ENCODE assay signal across 2 cellular contexts in the genomic region with DNA sequence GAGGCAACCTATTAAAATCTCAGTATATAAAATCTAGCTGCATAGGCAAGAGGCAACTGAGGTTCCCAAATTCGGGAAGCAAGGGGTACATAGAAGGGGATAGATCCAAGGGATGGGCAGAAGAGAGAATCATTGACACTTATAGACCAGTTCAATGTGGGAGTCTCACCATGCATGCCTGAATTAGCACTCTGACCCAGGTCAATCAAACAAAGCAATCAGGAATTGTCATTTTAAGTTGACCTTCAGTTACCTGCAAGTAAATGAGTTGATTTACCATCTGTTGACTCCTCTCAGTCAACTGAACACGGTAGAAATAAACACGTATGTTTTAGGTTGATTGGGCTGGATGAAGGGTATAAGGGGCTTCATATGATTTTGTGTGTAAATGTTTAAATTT.
TF ChIP-seq lines count a peak whose summit lies in the region.

No MANE protein-coding gene starts in this region.

TF ChIP-seq in A549, 52 proteins besides CTCF, POLR2A, EP300 and RAD21 (continued from another document):
- TF ChIP-seq ATOH8 (CRISPR knock-in tag; IDR thresholded peaks at IDR 0.05; ENCODE audit: low read depth) (no peak), CHD4 (IDR thresholded peaks at IDR 0.05; ENCODE audit: borderline replicate concordance) (no peak), GATA3 (IDR thresholded peaks at IDR 0.05; ENCODE audit: borderline replicate concordance) (no peak), POLR2AphosphoS2 (conservative IDR thresholded peaks at IDR 0.05; ENCODE audit: low read length) (no peak), ZSCAN20 (CRISPR knock-in tag; IDR thresholded peaks at IDR 0.05) (no peak), CHD2 (IDR thresholded peaks at IDR 0.05; ENCODE audit: low read length, partially characterized antibody) (no peak), JUN (IDR thresholded peaks at IDR 0.05) (no peak), ESRRA (IDR thresholded peaks at IDR 0.05; ENCODE audit: borderline replicate concordance, low read length) (no peak), KDM1A (IDR thresholded peaks at IDR 0.05; ENCODE audit: low read depth) (no peak)
- TF ChIP-seq, protein P1, sequence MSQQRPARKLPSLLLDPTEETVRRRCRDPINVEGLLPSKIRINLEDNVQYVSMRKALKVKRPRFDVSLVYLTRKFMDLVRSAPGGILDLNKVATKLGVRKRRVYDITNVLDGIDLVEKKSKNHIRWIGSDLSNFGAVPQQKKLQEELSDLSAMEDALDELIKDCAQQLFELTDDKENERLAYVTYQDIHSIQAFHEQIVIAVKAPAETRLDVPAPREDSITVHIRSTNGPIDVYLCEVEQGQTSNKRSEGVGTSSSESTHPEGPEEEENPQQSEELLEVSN (IDR thresholded peaks at IDR 0.05; ENCODE audit: borderline replicate concordance, low read depth): no peak
- TF ChIP-seq, protein P2, sequence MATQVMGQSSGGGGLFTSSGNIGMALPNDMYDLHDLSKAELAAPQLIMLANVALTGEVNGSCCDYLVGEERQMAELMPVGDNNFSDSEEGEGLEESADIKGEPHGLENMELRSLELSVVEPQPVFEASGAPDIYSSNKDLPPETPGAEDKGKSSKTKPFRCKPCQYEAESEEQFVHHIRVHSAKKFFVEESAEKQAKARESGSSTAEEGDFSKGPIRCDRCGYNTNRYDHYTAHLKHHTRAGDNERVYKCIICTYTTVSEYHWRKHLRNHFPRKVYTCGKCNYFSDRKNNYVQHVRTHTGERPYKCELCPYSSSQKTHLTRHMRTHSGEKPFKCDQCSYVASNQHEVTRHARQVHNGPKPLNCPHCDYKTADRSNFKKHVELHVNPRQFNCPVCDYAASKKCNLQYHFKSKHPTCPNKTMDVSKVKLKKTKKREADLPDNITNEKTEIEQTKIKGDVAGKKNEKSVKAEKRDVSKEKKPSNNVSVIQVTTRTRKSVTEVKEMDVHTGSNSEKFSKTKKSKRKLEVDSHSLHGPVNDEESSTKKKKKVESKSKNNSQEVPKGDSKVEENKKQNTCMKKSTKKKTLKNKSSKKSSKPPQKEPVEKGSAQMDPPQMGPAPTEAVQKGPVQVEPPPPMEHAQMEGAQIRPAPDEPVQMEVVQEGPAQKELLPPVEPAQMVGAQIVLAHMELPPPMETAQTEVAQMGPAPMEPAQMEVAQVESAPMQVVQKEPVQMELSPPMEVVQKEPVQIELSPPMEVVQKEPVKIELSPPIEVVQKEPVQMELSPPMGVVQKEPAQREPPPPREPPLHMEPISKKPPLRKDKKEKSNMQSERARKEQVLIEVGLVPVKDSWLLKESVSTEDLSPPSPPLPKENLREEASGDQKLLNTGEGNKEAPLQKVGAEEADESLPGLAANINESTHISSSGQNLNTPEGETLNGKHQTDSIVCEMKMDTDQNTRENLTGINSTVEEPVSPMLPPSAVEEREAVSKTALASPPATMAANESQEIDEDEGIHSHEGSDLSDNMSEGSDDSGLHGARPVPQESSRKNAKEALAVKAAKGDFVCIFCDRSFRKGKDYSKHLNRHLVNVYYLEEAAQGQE (IDR thresholded peaks at IDR 0.05): no peak

TF ChIP-seq in GM23338, 12 proteins besides CTCF, POLR2A, EP300 and RAD21:
- TF ChIP-seq, protein P3, sequence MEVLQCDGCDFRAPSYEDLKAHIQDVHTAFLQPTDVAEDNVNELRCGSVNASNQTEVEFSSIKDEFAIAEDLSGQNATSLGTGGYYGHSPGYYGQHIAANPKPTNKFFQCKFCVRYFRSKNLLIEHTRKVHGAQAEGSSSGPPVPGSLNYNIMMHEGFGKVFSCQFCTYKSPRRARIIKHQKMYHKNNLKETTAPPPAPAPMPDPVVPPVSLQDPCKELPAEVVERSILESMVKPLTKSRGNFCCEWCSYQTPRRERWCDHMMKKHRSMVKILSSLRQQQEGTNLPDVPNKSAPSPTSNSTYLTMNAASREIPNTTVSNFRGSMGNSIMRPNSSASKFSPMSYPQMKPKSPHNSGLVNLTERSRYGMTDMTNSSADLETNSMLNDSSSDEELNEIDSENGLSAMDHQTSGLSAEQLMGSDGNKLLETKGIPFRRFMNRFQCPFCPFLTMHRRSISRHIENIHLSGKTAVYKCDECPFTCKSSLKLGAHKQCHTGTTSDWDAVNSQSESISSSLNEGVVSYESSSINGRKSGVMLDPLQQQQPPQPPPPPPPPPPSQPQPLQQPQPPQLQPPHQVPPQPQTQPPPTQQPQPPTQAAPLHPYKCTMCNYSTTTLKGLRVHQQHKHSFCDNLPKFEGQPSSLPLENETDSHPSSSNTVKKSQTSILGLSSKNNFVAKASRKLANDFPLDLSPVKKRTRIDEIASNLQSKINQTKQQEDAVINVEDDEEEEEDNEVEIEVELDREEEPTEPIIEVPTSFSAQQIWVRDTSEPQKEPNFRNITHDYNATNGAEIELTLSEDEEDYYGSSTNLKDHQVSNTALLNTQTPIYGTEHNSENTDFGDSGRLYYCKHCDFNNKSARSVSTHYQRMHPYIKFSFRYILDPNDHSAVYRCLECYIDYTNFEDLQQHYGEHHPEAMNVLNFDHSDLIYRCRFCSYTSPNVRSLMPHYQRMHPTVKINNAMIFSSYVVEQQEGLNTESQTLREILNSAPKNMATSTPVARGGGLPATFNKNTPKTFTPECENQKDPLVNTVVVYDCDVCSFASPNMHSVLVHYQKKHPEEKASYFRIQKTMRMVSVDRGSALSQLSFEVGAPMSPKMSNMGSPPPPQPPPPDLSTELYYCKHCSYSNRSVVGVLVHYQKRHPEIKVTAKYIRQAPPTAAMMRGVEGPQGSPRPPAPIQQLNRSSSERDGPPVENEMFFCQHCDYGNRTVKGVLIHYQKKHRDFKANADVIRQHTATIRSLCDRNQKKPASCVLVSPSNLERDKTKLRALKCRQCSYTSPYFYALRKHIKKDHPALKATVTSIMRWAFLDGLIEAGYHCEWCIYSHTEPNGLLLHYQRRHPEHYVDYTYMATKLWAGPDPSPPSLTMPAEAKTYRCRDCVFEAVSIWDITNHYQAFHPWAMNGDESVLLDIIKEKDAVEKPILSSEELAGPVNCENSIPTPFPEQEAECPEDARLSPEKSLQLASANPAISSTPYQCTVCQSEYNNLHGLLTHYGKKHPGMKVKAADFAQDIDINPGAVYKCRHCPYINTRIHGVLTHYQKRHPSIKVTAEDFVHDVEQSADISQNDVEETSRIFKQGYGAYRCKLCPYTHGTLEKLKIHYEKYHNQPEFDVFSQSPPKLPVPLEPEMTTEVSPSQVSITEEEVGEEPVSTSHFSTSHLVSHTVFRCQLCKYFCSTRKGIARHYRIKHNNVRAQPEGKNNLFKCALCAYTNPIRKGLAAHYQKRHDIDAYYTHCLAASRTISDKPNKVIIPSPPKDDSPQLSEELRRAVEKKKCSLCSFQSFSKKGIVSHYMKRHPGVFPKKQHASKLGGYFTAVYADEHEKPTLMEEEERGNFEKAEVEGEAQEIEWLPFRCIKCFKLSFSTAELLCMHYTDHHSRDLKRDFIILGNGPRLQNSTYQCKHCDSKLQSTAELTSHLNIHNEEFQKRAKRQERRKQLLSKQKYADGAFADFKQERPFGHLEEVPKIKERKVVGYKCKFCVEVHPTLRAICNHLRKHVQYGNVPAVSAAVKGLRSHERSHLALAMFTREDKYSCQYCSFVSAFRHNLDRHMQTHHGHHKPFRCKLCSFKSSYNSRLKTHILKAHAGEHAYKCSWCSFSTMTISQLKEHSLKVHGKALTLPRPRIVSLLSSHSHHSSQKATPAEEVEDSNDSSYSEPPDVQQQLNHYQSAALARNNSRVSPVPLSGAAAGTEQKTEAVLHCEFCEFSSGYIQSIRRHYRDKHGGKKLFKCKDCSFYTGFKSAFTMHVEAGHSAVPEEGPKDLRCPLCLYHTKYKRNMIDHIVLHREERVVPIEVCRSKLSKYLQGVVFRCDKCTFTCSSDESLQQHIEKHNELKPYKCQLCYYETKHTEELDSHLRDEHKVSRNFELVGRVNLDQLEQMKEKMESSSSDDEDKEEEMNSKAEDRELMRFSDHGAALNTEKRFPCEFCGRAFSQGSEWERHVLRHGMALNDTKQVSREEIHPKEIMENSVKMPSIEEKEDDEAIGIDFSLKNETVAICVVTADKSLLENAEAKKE (CRISPR knock-in tag; IDR thresholded peaks at IDR 0.05): no peak
- TF ChIP-seq POLR2AphosphoS5 (IDR thresholded peaks at IDR 0.05; ENCODE audit: low read depth): no peak
- TF ChIP-seq STAT1 (IDR thresholded peaks at IDR 0.05; ENCODE audit: unreplicated experiment): no peak
